8 cellular contexts compared by ENCODE assay signal in genomic region chr2:74497777-74498499, GRCh38. TPM values are rescaled to one million over a fixed set of nuclear protein-coding genes. Genes with fewer than 3 reads are reported as not detected.
DNase-seq lines count a peak whose midpoint lies in the region; ATAC-seq and TF ChIP-seq lines count a peak whose summit lies in the region.
"Had no signal": no experiment of that assay in that cellular context is flagged by ENCODE, and none has a peak within 500 bp of the region (broad histone marks: within the 10 kb centered on the region; RNA-seq: fewer than 3 reads in every experiment).

No MANE protein-coding gene starts in this region.

- peaks cover 35% of the 10 kb centered on the region for H3K4me1 Mint-ChIP-seq in activated B cell treated with CpG ODN at 0.5 μM for 24 hours

- POLR2A ChIA-PET in activated B cell treated with CpG ODN at 0.5 μM for 24 hours (lab: Charles Lee), result interaction anchor here (0.8 to 2.4 kb wide), 6 partner anchors 9 to 84 kb away, joined by 3 to 11 read pairs (median 6); partner anchors contain the start of genes AUP1, CCDC142, HTRA2 and PCGF1

- ATAC-seq in activated B cell treated with CpG ODN at 0.5 μM for 24 hours (ENCODE audit: low read depth) (peak; percentile 51), Right ventricle myocardium superior (ENCODE audit: poor library complexity) (peak; percentile 6), GM21381 (IDR thresholded peaks at IDR 0.05; ENCODE audit: unreplicated experiment) (no peak), GM19023 (IDR thresholded peaks at IDR 0.05; ENCODE audit: unreplicated experiment) (no peak)

- no peak for TF ChIP-seq CTCF in GM20000 (IDR thresholded peaks at IDR 0.05; ENCODE audit: extremely low read depth, missing control alignments)
- no peak for TF ChIP-seq CTCF in activated B cell treated with CpG ODN at 0.5 μM for 24 hours (IDR thresholded peaks at IDR 0.05)
- TF ChIP-seq CTCF in prostate gland (IDR thresholded peaks at IDR 0.05), result no peak

- H3K36me3 ChIP-seq in prostate gland, result peaks cover 3 to 5% of the 10 kb centered on the region in 2 donors

- H3K27me3 ChIP-seq in prostate gland (replicated peaks; ENCODE audit: insufficient read depth), result peaks cover 18% of the 10 kb centered on the region

- WGBS in prostate gland, result 4% methylated on average over 53 of the region's 61 CpGs

- intact Hi-C loops in activated B cell treated with CpG ODN at 0.5 μM for 24 hours (cut with micrococcal nuclease), result loop anchor here (2.0 kb wide), 1 partner anchor 17 kb away; the partner anchor contains the start of gene TLX2
- intact Hi-C loops in Right ventricle myocardium superior (cut with DNase I), result no loop called here
- intact Hi-C loops in prostate gland (cut with DNase I), result no loop called here

- H3K4me1 ChIP-seq in prostate gland (replicated peaks), result no peaks in the 10 kb centered on the region

- H3K36me3 Mint-ChIP-seq in activated B cell treated with CpG ODN at 0.5 μM for 24 hours (ENCODE audit: low read depth), result peaks cover 19% of the 10 kb centered on the region

- no peak for TF ChIP-seq POLR2A in prostate gland (IDR thresholded peaks at IDR 0.05)

- peak overlapping the region; percentile 3 to 16 for H3K4me3 ChIP-seq in prostate gland

- no peaks in the 10 kb centered on the region for H3K9me3 ChIP-seq in prostate gland

- H3K9me3 Mint-ChIP-seq in activated B cell treated with CpG ODN at 0.5 μM for 24 hours, result no peaks in the 10 kb centered on the region

- H3K27ac ChIP-seq in prostate gland, result no peak overlapping the region
- H3K27ac ChIP-seq: SK-N-MC had no signal

- H3K27ac Mint-ChIP-seq in activated B cell treated with CpG ODN at 0.5 μM for 24 hours, result peak overlapping the region; percentile 62

- CTCF ChIA-PET in activated B cell treated with CpG ODN at 0.5 μM for 24 hours (lab: Charles Lee), result interaction anchor here (1.4 kb wide), 1 partner anchor 91 kb away, joined by 3 read pairs; no protein-coding TSS in a partner anchor

- H3K27me3 Mint-ChIP-seq in activated B cell treated with CpG ODN at 0.5 μM for 24 hours, result peaks cover 30% of the 10 kb centered on the region

- H3K4me3 Mint-ChIP-seq in activated B cell treated with CpG ODN at 0.5 μM for 24 hours, result peak overlapping the region; percentile 87

- DNase-seq in GM20000 (ENCODE audit: low spot score), result peak; percentile 55
- DNase-seq in activated B cell treated with CpG ODN at 0.5 μM for 24 hours, result no peak
- DNase-seq in Right ventricle myocardium superior, result no peak
- DNase-seq in prostate gland (ENCODE audit: low spot score), result no peak
- DNase-seq in epidermal melanocyte (ENCODE audit: insufficient read length, low spot score), result no peak

RNA-seq across cellular contexts. Expression of gene LBX2, which starts 1.5 kb away (rescaled TPM):
- 0.69 and 1.2 TPM in 2 replicates for total RNA-seq in activated B cell treated with CpG ODN at 0.5 μM for 24 hours
- 0.16 TPM for total RNA-seq in Right ventricle myocardium superior
- total RNA-seq in prostate gland, result 1 to 10 TPM in 1 of 2 donors, not detected in 1; 1.2 TPM

RNA-seq across cellular contexts. Expression of gene PCGF1, which starts 9.6 kb away (rescaled TPM):
- total RNA-seq in activated B cell treated with CpG ODN at 0.5 μM for 24 hours, result 29.3 and 34.7 TPM in 2 replicates
- 20.3 TPM for total RNA-seq in Right ventricle myocardium superior
- 10 to 100 TPM; 13.6 to 14.7 TPM for total RNA-seq in prostate gland

RNA-seq across cellular contexts. Expression of gene TTC31, which starts 15.1 kb away (rescaled TPM):
- 41.9 and 49.1 TPM in 2 replicates for total RNA-seq in activated B cell treated with CpG ODN at 0.5 μM for 24 hours
- total RNA-seq in Right ventricle myocardium superior, result 8.4 TPM
- total RNA-seq in prostate gland, result 10 to 100 TPM; 24.0 to 27.6 TPM

RNA-seq across cellular contexts. Expression of gene CCDC142, which starts 15.1 kb away (rescaled TPM):
- 29.3 and 40.4 TPM in 2 replicates for total RNA-seq in activated B cell treated with CpG ODN at 0.5 μM for 24 hours
- 7.2 TPM for total RNA-seq in Right ventricle myocardium superior
- total RNA-seq in prostate gland, result 10 to 100 TPM; 28.0 to 28.3 TPM

RNA-seq across cellular contexts. Expression of gene TLX2, which starts 16.3 kb away (rescaled TPM):
- total RNA-seq in activated B cell treated with CpG ODN at 0.5 μM for 24 hours (not detected in 2 replicates), Right ventricle myocardium superior (not detected), prostate gland (under 1 TPM in 1 of 2 donors, not detected in 1; 0.97 TPM)

Comparison
In these comparisons a context has a peak if more than half of its experiments do, and no peak if none do; other contexts are left out.
1. ATAC-seq: peak in activated B cell treated with CpG ODN at 0.5 μM for 24 hours (single experiment) and Right ventricle myocardium superior (single experiment); none in GM21381 (single experiment) and GM19023 (single experiment).